22 cellular contexts compared by ENCODE assay signal in genomic region chr12:64735447-64735846, GRCh38.
"Had no signal": no experiment of that assay in that cellular context is flagged by ENCODE, and none has a peak within 500 bp of the region (broad histone marks: within the 10 kb centered on the region; RNA-seq: fewer than 3 reads in every experiment).

No MANE protein-coding gene starts in this region.

- H3K27ac ChIP-seq: thyroid gland, upper lobe of right lung had no signal

- H3K4me3 ChIP-seq: thyroid gland, upper lobe of right lung had no signal

- DNase-seq: activated CD4-positive, alpha-beta T cell treated with anti-CD3 and anti-CD28 coated beads for 4 hours; activated CD4-positive, alpha-beta T cell treated with anti-CD3 and anti-CD28 coated beads, Interleukin-2, amount 50 U/mL, for 4 hours; activated naive CD4-positive, alpha-beta T cell; activated T-cell treated with anti-CD3 and anti-CD28 coated beads for 4 hours; activated T-cell treated with anti-CD3 and anti-CD28 coated beads, Interleukin-2, amount 50 U/mL, for 72 hours; dermis blood vessel endothelial cell; effector CD8-positive, alpha-beta T cell; islet precursor cell; left ventricle myocardium superior; naive thymus-derived CD8-positive, alpha-beta T cell; occipital lobe; small intestine; stimulated activated CD4-positive, alpha-beta T cell treated with anti-CD3 and anti-CD28 coated beads, Interleukin-4, amount 100 ng/mL, for 4 hours; stimulated activated CD8-positive, alpha-beta memory T cell treated with anti-CD3 and anti-CD28 coated beads, Interleukin-4, amount 100 ng/mL, for 48 hours; stimulated activated naive CD8-positive, alpha-beta T cell treated with anti-CD3 and anti-CD28 coated beads, Interleukin-15, amount 100 ng/mL, for 72 hours; substantia nigra; T-helper 1 cell; thyroid gland; upper lobe of right lung had no signal

- H3K27me3 ChIP-seq: thyroid gland, upper lobe of right lung had no signal

- H3K9me3 ChIP-seq: thyroid gland, upper lobe of right lung had no signal

- ATAC-seq: activated naive CD4-positive, alpha-beta T cell treated with anti-CD3 and anti-CD28 coated beads, Interleukin-2, amount 50 U/mL, for 72 hours; activated T-cell treated with anti-CD3 and anti-CD28 coated beads, Interleukin-2, amount 50 U/mL, for 72 hours; left ventricle myocardium superior; naive thymus-derived CD8-positive, alpha-beta T cell; sciatic nerve; stimulated activated memory B cell treated with anti-CD40 and anti-IgM and Interleukin-4, amounts not matched to agents 10 μg/mL and 1 μg/mL and 100 μg/mL, for 72 hours; stimulated activated naive CD8-positive, alpha-beta T cell treated with anti-CD3 and anti-CD28 coated beads, Interleukin-15, amount 100 ng/mL, for 72 hours; upper lobe of right lung had no signal
